In the genomic region with DNA sequence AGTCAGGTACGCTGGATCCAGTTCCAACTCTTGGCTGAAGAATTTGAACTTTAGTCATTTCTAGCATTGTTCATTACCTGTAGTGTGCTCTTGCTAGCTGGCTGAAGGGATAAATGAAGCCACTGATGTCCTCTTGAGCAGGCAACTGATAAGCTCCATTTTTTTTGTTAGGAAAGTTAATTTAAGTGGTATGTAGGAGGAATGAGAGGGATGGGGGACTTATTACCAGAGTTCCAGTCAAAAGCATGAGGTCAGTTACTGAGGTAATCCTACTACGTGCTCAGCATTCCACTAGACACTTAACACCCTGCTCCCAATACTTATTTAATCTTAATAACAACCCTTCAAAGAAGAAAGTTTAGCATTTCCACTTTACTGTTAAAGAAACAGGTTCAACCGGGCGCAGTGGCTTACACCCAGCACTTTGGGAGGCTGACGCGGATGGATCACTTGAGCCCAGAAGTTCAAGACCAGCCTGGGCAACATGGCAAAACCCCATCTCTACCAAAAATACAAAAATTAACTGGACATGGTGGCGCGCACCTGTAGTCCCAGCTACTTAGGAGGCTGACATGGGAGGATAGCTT, we compare ENCODE assay signal across 1 cellular context.
TF ChIP-seq lines count a peak whose summit lies in the region.

No MANE protein-coding gene starts in this region.

TF ChIP-seq in HEK293T, 16 proteins besides CTCF, POLR2A, EP300 and RAD21:
- TF ChIP-seq SP1 (IDR thresholded peaks at IDR 0.05), result no peak
- TF ChIP-seq TARDBP (IDR thresholded peaks at IDR 0.05), result no peak
- TF ChIP-seq NFRKB (IDR thresholded peaks at IDR 0.05), result no peak
- no peak for TF ChIP-seq LEF1 (IDR thresholded peaks at IDR 0.05; ENCODE audit: borderline replicate concordance)
- no peak for TF ChIP-seq SUZ12 (IDR thresholded peaks at IDR 0.05)
- TF ChIP-seq ELF4 (IDR thresholded peaks at IDR 0.05), result no peak
